In the genomic region with DNA sequence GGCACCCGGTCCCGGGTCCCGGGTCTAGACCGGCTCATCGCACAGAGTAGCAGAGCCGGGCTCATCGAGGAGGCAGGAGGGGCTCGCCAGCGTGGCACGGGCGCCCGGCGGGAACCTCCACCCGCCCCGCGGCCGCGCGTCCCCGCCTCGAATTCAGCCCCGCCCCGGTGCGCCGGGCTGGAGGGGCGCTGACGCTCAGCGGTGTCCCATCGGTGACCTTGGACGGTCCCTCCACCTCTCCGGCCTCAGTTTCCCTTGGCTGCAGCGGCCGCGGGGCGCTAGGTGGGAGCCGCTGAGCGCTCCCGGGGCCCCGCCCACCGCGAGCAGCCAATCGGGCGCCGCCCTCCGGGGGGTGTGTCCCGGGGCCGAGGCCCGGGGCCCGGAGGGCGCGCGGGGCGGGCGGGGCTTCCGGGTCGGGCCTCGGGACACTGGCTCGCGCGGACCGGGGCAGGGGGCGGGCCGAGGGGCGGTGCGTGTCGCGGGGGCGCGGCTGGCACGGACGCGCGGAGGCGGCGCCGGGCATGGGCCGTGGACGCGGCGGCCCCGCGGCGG, we compare ENCODE assay signal across 8 cellular contexts. TPM values are rescaled to one million over a fixed set of nuclear protein-coding genes. Genes with fewer than 3 reads are reported as not detected.
A peak's percentile ranks its signal among the peaks of the same experiment; 100 is the strongest.
DNase-seq lines count a peak whose midpoint lies in the region; ATAC-seq and TF ChIP-seq lines count a peak whose summit lies in the region.

A gene (plus strand): TSS at position 529 of the 552 bp plus-strand sequence. CDS start 47,858 bp downstream, outside the sequence.

- H3K27me3 Mint-ChIP-seq in activated T-helper 17 cell treated with anti-CD3 and anti-CD28 coated beads, Interleukin-2, amount 50 U/mL, for 72 hours, result peaks cover 3% of the 10 kb centered on the region
- H3K27me3 Mint-ChIP-seq in naive thymus-derived CD4-positive, alpha-beta T cell, result peaks cover 0 to 41% (median 0%) of the 10 kb centered on the region in 5 donors
- H3K27me3 Mint-ChIP-seq in stimulated activated memory B cell treated with anti-CD40 and anti-IgM and Interleukin-4, amounts not matched to agents 10 μg/mL and 1 μg/mL and 100 μg/mL, for 72 hours, result no peaks in the 10 kb centered on the region

- no peaks in the 10 kb centered on the region for H3K36me3 ChIP-seq in naive thymus-derived CD4-positive, alpha-beta T cell (ENCODE audit: control insufficient read depth in 2 of 3, insufficient read depth in 3 of 3, low read length in 3 of 3)

- no peaks in the 10 kb centered on the region for H3K9me3 ChIP-seq in naive thymus-derived CD4-positive, alpha-beta T cell (ENCODE audit: control insufficient read depth in 2 of 3, low read length in 3 of 3)

- H3K4me1 Mint-ChIP-seq in activated T-helper 17 cell treated with anti-CD3 and anti-CD28 coated beads, Interleukin-2, amount 50 U/mL, for 72 hours, result peaks cover 5% of the 10 kb centered on the region
- peaks cover 13 to 24% (median 19%) of the 10 kb centered on the region in 7 donors for H3K4me1 Mint-ChIP-seq in naive thymus-derived CD4-positive, alpha-beta T cell
- H3K4me1 Mint-ChIP-seq in stimulated activated memory B cell treated with anti-CD40 and anti-IgM and Interleukin-4, amounts not matched to agents 10 μg/mL and 1 μg/mL and 100 μg/mL, for 72 hours, result peaks cover 27% of the 10 kb centered on the region

- TF ChIP-seq CTCF in fibroblast of mammary gland (conservative IDR thresholded peaks at IDR 0.05; ENCODE audit: control insufficient read depth, insufficient read depth, low read depth, low read length), result no peak

- intact Hi-C loops in naive thymus-derived CD4-positive, alpha-beta T cell (cut with micrococcal nuclease), result loop anchor here (1.0 to 2.0 kb wide), 6 partner anchors 28 to 185 kb away; a partner anchor contains a TSS

- peak within 1 kb of the TSS; percentile 23 for H3K27ac Mint-ChIP-seq in activated T-helper 17 cell treated with anti-CD3 and anti-CD28 coated beads, Interleukin-2, amount 50 U/mL, for 72 hours
- peak within 1 kb of the TSS; percentile 34 to 90 (median 82) for H3K27ac Mint-ChIP-seq in naive thymus-derived CD4-positive, alpha-beta T cell
- peak within 1 kb of the TSS; percentile 74 for H3K27ac Mint-ChIP-seq in stimulated activated memory B cell treated with anti-CD40 and anti-IgM and Interleukin-4, amounts not matched to agents 10 μg/mL and 1 μg/mL and 100 μg/mL, for 72 hours

- H3K27me3 ChIP-seq in naive thymus-derived CD4-positive, alpha-beta T cell (ENCODE audit: control insufficient read depth in 2 of 2, insufficient read depth in 2 of 2, low read length in 2 of 2), result no peaks in the 10 kb centered on the region

- peaks cover 9% of the 10 kb centered on the region for H3K36me3 Mint-ChIP-seq in activated T-helper 17 cell treated with anti-CD3 and anti-CD28 coated beads, Interleukin-2, amount 50 U/mL, for 72 hours (ENCODE audit: low read depth)
- H3K36me3 Mint-ChIP-seq in naive thymus-derived CD4-positive, alpha-beta T cell, result peaks cover 0 to 8% (median 0%) of the 10 kb centered on the region in 5 donors
- H3K36me3 Mint-ChIP-seq in stimulated activated memory B cell treated with anti-CD40 and anti-IgM and Interleukin-4, amounts not matched to agents 10 μg/mL and 1 μg/mL and 100 μg/mL, for 72 hours, result peaks cover 11% of the 10 kb centered on the region

- ATAC-seq in GM19351 (IDR thresholded peaks at IDR 0.05; ENCODE audit: unreplicated experiment) (peak; percentile 75), HG03469 (IDR thresholded peaks at IDR 0.05; ENCODE audit: unreplicated experiment) (peak; percentile 39)
- ATAC-seq in activated T-helper 17 cell treated with anti-CD3 and anti-CD28 coated beads, Interleukin-2, amount 50 U/mL, for 72 hours (replicated peaks), result peak; percentile 91
- ATAC-seq in naive thymus-derived CD4-positive, alpha-beta T cell, result peak; percentile 90
- ATAC-seq in stimulated activated memory B cell treated with anti-CD40 and anti-IgM and Interleukin-4, amounts not matched to agents 10 μg/mL and 1 μg/mL and 100 μg/mL, for 72 hours, result peak; percentile 92

- CTCF ChIA-PET in naive thymus-derived CD4-positive, alpha-beta T cell (lab: Charles Lee), result no interaction called here

- peaks cover 10 to 15% of the 10 kb centered on the region in 2 donors for H3K4me1 ChIP-seq in naive thymus-derived CD4-positive, alpha-beta T cell (ENCODE audit: control insufficient read depth in 2 of 2, insufficient read depth in 2 of 2, low read length in 2 of 2)

- DNase-seq in C1 segment of cervical spinal cord (lab: John Stamatoyannopoulos, UW) (peak in 13 of 14 donors; percentile 36 to 94 (median 77)), RKO (ENCODE audit: low spot score) (peak; percentile 64), fibroblast of mammary gland (ENCODE audit: low read depth) (peak; percentile 56)
- peak; percentile 63 to 97 (median 73) for DNase-seq in naive thymus-derived CD4-positive, alpha-beta T cell

- H3K27ac ChIP-seq in naive thymus-derived CD4-positive, alpha-beta T cell (ENCODE audit: low read depth, low read length), result peak within 1 kb of the TSS; percentile 71

- peak within 1 kb of the TSS; percentile 72 for H3K4me3 ChIP-seq in fibroblast of mammary gland (ENCODE audit: control insufficient read depth, low read depth, low read length)
- peak within 1 kb of the TSS; percentile 74 for H3K4me3 ChIP-seq in naive thymus-derived CD4-positive, alpha-beta T cell (ENCODE audit: low read length)

- H3K9me3 Mint-ChIP-seq in activated T-helper 17 cell treated with anti-CD3 and anti-CD28 coated beads, Interleukin-2, amount 50 U/mL, for 72 hours, result no peaks in the 10 kb centered on the region
- H3K9me3 Mint-ChIP-seq in naive thymus-derived CD4-positive, alpha-beta T cell, result no peaks in the 10 kb centered on the region
- H3K9me3 Mint-ChIP-seq in stimulated activated memory B cell treated with anti-CD40 and anti-IgM and Interleukin-4, amounts not matched to agents 10 μg/mL and 1 μg/mL and 100 μg/mL, for 72 hours, result no peaks in the 10 kb centered on the region

- POLR2A ChIA-PET in naive thymus-derived CD4-positive, alpha-beta T cell (lab: Charles Lee), result interaction anchor here (1.0 to 1.6 kb wide), 4 partner anchors 100 to 146 kb away, joined by 3 to 6 read pairs (median 4); a partner anchor contains a TSS

- peak within 1 kb of the TSS; percentile 81 for H3K4me3 Mint-ChIP-seq in activated T-helper 17 cell treated with anti-CD3 and anti-CD28 coated beads, Interleukin-2, amount 50 U/mL, for 72 hours
- peak within 1 kb of the TSS; percentile 77 to 90 (median 86) for H3K4me3 Mint-ChIP-seq in naive thymus-derived CD4-positive, alpha-beta T cell
- H3K4me3 Mint-ChIP-seq in stimulated activated memory B cell treated with anti-CD40 and anti-IgM and Interleukin-4, amounts not matched to agents 10 μg/mL and 1 μg/mL and 100 μg/mL, for 72 hours, result peak within 1 kb of the TSS; percentile 95

RNA-seq across cellular contexts. Expression of the gene that starts here (rescaled TPM):
- total RNA-seq in activated T-helper 17 cell treated with anti-CD3 and anti-CD28 coated beads, Interleukin-2, amount 50 U/mL, for 72 hours, result 10 to 100 TPM; 15.4 to 18.7 TPM
- 10 to 100 TPM; 13.7 to 21.6 (median 18.5) TPM for total RNA-seq in naive thymus-derived CD4-positive, alpha-beta T cell
- polyA plus RNA-seq in naive thymus-derived CD4-positive, alpha-beta T cell, result 1 to 10 TPM; 3.7 to 5.1 TPM

Comparison
In these comparisons a context has a peak if more than half of its experiments do, and no peak if none do; other contexts are left out.
1. Peak in every context shown above with its lines: DNase-seq, ATAC-seq, H3K4me3 ChIP-seq and H3K27ac ChIP-seq.
2. ATAC-seq: peak in every context shown above with its lines; median percentile 92 in stimulated activated memory B cell treated with anti-CD40 and anti-IgM and Interleukin-4, amounts not matched to agents 10 μg/mL and 1 μg/mL and 100 μg/mL, for 72 hours; 91 in activated T-helper 17 cell treated with anti-CD3 and anti-CD28 coated beads, Interleukin-2, amount 50 U/mL, for 72 hours; 90 in naive thymus-derived CD4-positive, alpha-beta T cell; 75 in GM19351; 39 in HG03469.
3. H3K27ac Mint-ChIP-seq: peak in every context shown above with its lines; median percentile 82 in naive thymus-derived CD4-positive, alpha-beta T cell; 74 in stimulated activated memory B cell treated with anti-CD40 and anti-IgM and Interleukin-4, amounts not matched to agents 10 μg/mL and 1 μg/mL and 100 μg/mL, for 72 hours; 23 in activated T-helper 17 cell treated with anti-CD3 and anti-CD28 coated beads, Interleukin-2, amount 50 U/mL, for 72 hours.